ENCODE assay signal across 25 cellular contexts in the genomic region with DNA sequence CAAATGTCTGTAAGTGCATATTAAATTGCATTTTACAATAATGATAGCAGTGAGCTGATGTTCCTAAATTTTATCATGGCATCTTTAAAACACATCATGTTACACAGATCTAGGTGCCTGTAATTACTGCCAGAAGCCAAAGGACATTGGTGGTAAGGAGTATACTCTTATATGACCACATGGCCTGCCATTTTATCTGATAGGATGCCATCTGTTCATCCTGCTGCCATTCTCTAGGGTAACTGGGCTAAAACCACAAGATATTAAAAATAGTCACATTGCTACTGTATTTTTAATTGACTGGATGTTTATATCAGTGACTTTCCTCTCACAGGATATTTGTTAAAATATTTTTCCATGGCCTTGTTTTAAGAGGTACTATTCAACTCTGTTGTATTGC. TPM values are rescaled to one million over a fixed set of nuclear protein-coding genes. Genes with fewer than 3 reads are reported as not detected.
"Had no signal": no experiment of that assay in that cellular context is flagged by ENCODE, and none has a peak within 500 bp of the region (broad histone marks: within the 10 kb centered on the region; RNA-seq: fewer than 3 reads in every experiment).

No MANE protein-coding gene starts in this region.

- H3K27ac Mint-ChIP-seq: immature natural killer cell; naive thymus-derived CD8-positive, alpha-beta T cell had no signal

- H3K4me3 Mint-ChIP-seq: immature natural killer cell; naive thymus-derived CD8-positive, alpha-beta T cell had no signal

- H3K4me3 ChIP-seq: esophagus squamous epithelium, gastroesophageal sphincter, lung, skin epidermis, stomach, thoracic aorta, transverse colon had no signal

- H3K4me1 ChIP-seq: esophagus squamous epithelium, gastroesophageal sphincter, stomach, transverse colon had no signal

- H3K36me3 ChIP-seq: esophagus squamous epithelium, gastroesophageal sphincter, neutrophil, stomach, thoracic aorta, transverse colon had no signal

- ATAC-seq: gastroesophageal sphincter; left ventricle myocardium superior; naive thymus-derived CD8-positive, alpha-beta T cell; sciatic nerve had no signal

- H3K9me3 ChIP-seq: esophagus squamous epithelium, gastroesophageal sphincter, neutrophil, stomach, thoracic aorta, transverse colon had no signal

- H3K27me3 Mint-ChIP-seq: naive thymus-derived CD8-positive, alpha-beta T cell had no signal

- DNase-seq: dermis blood vessel endothelial cell; esophagus squamous epithelium; foreskin fibroblast; glutamatergic neuron; immature natural killer cell; left ventricle myocardium superior; mesenchymal stem cell; naive thymus-derived CD8-positive, alpha-beta T cell; posterior cingulate gyrus; stimulated activated naive CD4-positive, alpha-beta T cell; stomach; substantia nigra; transverse colon had no signal

- FAIRE-seq: colon, keratinocyte had no signal

- H3K4me1 Mint-ChIP-seq: immature natural killer cell; naive thymus-derived CD8-positive, alpha-beta T cell had no signal

- H3K36me3 Mint-ChIP-seq: immature natural killer cell; naive thymus-derived CD8-positive, alpha-beta T cell had no signal

- H3K27me3 ChIP-seq: esophagus squamous epithelium, gastroesophageal sphincter, neutrophil, stomach, transverse colon had no signal

- H3K27ac ChIP-seq: esophagus squamous epithelium, gastroesophageal sphincter, neutrophil, skin epidermis, stomach, thoracic aorta, transverse colon had no signal

RNA-seq across cellular contexts. Expression of a gene that starts 53.1 kb away (rescaled TPM):
- total RNA-seq: dermis blood vessel endothelial cell; epithelial cell of proximal tubule; naive thymus-derived CD8-positive, alpha-beta T cell; osteoblast; pulmonary artery endothelial cell; ureter had no signal
- polyA plus RNA-seq: immature natural killer cell; keratinocyte; naive thymus-derived CD8-positive, alpha-beta T cell had no signal
